In the genomic region with DNA sequence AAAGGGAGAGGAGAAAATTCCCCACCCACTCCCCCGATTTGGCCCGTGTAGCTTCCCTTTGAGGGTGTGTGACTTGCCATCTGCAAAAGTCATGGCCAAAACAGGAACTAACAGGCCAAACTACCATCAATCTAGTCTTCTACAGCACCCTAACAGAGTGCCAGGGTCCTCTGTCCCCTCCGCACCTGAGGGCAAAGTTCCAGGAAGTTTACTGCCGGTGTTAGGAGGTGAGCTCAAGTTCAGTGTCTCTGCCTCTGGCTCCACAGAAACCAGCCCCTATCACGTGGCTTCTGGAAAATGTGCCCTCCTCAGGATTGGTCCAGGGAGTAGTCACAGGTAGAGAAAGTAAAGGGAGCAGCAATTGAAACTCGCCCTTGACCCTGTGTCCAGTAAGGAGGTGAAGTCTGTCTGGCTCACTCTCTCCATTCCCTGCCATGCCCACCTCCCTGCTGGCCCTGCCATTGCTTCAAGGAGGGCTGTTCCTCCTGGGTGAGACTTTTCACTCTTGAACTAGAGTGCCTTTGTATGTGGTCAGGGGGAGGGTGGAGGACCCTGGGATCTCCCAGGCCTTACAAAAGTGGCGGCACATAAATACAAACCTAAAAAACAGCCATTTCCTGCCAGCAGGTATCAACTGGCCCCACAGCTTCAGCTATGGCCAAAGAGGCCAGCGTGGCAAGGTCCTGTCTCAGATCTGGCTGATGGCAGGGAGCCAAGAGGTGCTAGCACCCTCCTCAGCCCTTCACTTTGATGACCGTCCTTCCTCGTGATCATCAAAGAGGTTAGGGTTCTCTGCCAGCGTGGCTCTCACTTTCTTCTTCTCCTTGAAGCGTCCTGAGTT, we compare ENCODE assay signal across 1 cellular context.
TF ChIP-seq lines count a peak whose summit lies in the region.

No MANE protein-coding gene starts in this region.

TF ChIP-seq in GM23338, 12 proteins besides CTCF, POLR2A, EP300 and RAD21:
- TF ChIP-seq, protein P1, sequence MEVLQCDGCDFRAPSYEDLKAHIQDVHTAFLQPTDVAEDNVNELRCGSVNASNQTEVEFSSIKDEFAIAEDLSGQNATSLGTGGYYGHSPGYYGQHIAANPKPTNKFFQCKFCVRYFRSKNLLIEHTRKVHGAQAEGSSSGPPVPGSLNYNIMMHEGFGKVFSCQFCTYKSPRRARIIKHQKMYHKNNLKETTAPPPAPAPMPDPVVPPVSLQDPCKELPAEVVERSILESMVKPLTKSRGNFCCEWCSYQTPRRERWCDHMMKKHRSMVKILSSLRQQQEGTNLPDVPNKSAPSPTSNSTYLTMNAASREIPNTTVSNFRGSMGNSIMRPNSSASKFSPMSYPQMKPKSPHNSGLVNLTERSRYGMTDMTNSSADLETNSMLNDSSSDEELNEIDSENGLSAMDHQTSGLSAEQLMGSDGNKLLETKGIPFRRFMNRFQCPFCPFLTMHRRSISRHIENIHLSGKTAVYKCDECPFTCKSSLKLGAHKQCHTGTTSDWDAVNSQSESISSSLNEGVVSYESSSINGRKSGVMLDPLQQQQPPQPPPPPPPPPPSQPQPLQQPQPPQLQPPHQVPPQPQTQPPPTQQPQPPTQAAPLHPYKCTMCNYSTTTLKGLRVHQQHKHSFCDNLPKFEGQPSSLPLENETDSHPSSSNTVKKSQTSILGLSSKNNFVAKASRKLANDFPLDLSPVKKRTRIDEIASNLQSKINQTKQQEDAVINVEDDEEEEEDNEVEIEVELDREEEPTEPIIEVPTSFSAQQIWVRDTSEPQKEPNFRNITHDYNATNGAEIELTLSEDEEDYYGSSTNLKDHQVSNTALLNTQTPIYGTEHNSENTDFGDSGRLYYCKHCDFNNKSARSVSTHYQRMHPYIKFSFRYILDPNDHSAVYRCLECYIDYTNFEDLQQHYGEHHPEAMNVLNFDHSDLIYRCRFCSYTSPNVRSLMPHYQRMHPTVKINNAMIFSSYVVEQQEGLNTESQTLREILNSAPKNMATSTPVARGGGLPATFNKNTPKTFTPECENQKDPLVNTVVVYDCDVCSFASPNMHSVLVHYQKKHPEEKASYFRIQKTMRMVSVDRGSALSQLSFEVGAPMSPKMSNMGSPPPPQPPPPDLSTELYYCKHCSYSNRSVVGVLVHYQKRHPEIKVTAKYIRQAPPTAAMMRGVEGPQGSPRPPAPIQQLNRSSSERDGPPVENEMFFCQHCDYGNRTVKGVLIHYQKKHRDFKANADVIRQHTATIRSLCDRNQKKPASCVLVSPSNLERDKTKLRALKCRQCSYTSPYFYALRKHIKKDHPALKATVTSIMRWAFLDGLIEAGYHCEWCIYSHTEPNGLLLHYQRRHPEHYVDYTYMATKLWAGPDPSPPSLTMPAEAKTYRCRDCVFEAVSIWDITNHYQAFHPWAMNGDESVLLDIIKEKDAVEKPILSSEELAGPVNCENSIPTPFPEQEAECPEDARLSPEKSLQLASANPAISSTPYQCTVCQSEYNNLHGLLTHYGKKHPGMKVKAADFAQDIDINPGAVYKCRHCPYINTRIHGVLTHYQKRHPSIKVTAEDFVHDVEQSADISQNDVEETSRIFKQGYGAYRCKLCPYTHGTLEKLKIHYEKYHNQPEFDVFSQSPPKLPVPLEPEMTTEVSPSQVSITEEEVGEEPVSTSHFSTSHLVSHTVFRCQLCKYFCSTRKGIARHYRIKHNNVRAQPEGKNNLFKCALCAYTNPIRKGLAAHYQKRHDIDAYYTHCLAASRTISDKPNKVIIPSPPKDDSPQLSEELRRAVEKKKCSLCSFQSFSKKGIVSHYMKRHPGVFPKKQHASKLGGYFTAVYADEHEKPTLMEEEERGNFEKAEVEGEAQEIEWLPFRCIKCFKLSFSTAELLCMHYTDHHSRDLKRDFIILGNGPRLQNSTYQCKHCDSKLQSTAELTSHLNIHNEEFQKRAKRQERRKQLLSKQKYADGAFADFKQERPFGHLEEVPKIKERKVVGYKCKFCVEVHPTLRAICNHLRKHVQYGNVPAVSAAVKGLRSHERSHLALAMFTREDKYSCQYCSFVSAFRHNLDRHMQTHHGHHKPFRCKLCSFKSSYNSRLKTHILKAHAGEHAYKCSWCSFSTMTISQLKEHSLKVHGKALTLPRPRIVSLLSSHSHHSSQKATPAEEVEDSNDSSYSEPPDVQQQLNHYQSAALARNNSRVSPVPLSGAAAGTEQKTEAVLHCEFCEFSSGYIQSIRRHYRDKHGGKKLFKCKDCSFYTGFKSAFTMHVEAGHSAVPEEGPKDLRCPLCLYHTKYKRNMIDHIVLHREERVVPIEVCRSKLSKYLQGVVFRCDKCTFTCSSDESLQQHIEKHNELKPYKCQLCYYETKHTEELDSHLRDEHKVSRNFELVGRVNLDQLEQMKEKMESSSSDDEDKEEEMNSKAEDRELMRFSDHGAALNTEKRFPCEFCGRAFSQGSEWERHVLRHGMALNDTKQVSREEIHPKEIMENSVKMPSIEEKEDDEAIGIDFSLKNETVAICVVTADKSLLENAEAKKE (CRISPR knock-in tag; IDR thresholded peaks at IDR 0.05), result no peak
- TF ChIP-seq POLR2AphosphoS5 (IDR thresholded peaks at IDR 0.05; ENCODE audit: low read depth) (no peak), STAT1 (IDR thresholded peaks at IDR 0.05; ENCODE audit: unreplicated experiment) (no peak), CREB1 (CRISPR knock-in tag; IDR thresholded peaks at IDR 0.05; ENCODE audit: low read depth) (no peak), JUNB (IDR thresholded peaks at IDR 0.05; ENCODE audit: unreplicated experiment) (no peak), EZH2phosphoT487 (IDR thresholded peaks at IDR 0.05; ENCODE audit: unreplicated experiment) (no peak), EZH2 (IDR thresholded peaks at IDR 0.05; ENCODE audit: low read depth, unreplicated experiment) (no peak)
- TF ChIP-seq, protein P2, sequence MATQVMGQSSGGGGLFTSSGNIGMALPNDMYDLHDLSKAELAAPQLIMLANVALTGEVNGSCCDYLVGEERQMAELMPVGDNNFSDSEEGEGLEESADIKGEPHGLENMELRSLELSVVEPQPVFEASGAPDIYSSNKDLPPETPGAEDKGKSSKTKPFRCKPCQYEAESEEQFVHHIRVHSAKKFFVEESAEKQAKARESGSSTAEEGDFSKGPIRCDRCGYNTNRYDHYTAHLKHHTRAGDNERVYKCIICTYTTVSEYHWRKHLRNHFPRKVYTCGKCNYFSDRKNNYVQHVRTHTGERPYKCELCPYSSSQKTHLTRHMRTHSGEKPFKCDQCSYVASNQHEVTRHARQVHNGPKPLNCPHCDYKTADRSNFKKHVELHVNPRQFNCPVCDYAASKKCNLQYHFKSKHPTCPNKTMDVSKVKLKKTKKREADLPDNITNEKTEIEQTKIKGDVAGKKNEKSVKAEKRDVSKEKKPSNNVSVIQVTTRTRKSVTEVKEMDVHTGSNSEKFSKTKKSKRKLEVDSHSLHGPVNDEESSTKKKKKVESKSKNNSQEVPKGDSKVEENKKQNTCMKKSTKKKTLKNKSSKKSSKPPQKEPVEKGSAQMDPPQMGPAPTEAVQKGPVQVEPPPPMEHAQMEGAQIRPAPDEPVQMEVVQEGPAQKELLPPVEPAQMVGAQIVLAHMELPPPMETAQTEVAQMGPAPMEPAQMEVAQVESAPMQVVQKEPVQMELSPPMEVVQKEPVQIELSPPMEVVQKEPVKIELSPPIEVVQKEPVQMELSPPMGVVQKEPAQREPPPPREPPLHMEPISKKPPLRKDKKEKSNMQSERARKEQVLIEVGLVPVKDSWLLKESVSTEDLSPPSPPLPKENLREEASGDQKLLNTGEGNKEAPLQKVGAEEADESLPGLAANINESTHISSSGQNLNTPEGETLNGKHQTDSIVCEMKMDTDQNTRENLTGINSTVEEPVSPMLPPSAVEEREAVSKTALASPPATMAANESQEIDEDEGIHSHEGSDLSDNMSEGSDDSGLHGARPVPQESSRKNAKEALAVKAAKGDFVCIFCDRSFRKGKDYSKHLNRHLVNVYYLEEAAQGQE (IDR thresholded peaks at IDR 0.05; ENCODE audit: unreplicated experiment), result no peak
- TF ChIP-seq, protein P3, sequence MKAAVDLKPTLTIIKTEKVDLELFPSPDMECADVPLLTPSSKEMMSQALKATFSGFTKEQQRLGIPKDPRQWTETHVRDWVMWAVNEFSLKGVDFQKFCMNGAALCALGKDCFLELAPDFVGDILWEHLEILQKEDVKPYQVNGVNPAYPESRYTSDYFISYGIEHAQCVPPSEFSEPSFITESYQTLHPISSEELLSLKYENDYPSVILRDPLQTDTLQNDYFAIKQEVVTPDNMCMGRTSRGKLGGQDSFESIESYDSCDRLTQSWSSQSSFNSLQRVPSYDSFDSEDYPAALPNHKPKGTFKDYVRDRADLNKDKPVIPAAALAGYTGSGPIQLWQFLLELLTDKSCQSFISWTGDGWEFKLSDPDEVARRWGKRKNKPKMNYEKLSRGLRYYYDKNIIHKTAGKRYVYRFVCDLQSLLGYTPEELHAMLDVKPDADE (IDR thresholded peaks at IDR 0.05), result no peak
